ENCODE assay signal across 16 cellular contexts in the genomic region with DNA sequence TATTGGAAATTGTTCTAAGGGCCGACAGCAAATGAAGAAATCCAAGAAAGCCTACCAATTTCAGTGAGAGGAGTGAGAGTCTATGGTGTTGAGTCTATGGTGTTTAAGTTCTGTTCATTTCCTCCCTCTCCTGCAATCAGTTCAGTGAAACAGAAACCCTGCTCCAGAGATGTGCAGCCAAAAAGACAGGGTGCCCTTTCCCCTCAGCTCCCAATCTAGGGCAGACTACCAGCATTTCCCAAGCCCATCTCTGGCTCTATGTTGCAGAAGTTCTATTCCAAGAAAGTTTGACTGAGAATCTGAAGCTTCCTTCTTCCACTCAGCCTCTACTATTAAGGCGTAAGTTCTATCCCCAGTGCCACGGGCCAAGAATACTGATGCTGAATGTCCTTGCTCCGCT. TPM values are rescaled to one million over a fixed set of nuclear protein-coding genes. Genes with fewer than 3 reads are reported as not detected.
A peak's percentile ranks its signal among the peaks of the same experiment; 100 is the strongest.
DNase-seq lines count a peak whose midpoint lies in the region; ATAC-seq and TF ChIP-seq lines count a peak whose summit lies in the region.
"Had no signal": no experiment of that assay in that cellular context is flagged by ENCODE, and none has a peak within 500 bp of the region (broad histone marks: within the 10 kb centered on the region; RNA-seq: fewer than 3 reads in every experiment).

No MANE protein-coding gene starts in this region.

- no peak for ATAC-seq in esophagus mucosa
- ATAC-seq: HCT116 had no signal

- no peak for TF ChIP-seq CTCF in HL-60 (IDR thresholded peaks at IDR 0.05; ENCODE audit: insufficient read depth, low read length)
- TF ChIP-seq CTCF in VCaP (conservative IDR thresholded peaks at IDR 0.05) = no peak
- TF ChIP-seq CTCF in osteoblast (IDR thresholded peaks at IDR 0.05; ENCODE audit: extremely low read depth, low read depth, low read length) = no peak
- no peak for TF ChIP-seq CTCF in prostate gland (IDR thresholded peaks at IDR 0.05)

- intact Hi-C loops in prostate gland (cut with DNase I) = no loop called here

- 88% methylated on average over 4 of the region's 4 CpGs for WGBS in prostate gland

- no peaks in the 10 kb centered on the region for H3K36me3 Mint-ChIP-seq in activated naive CD8-positive, alpha-beta T cell treated with anti-CD3 and anti-CD28 coated beads for 36 hours
- H3K36me3 Mint-ChIP-seq: CD4-positive, CD25-positive, alpha-beta regulatory T cell had no signal

- H3K4me1 Mint-ChIP-seq in activated naive CD8-positive, alpha-beta T cell treated with anti-CD3 and anti-CD28 coated beads for 36 hours = peaks cover 14% of the 10 kb centered on the region
- H3K4me1 Mint-ChIP-seq: CD4-positive, CD25-positive, alpha-beta regulatory T cell had no signal

- no peaks in the 10 kb centered on the region for H3K9me3 Mint-ChIP-seq in activated naive CD8-positive, alpha-beta T cell treated with anti-CD3 and anti-CD28 coated beads for 36 hours
- H3K9me3 Mint-ChIP-seq: HFFc6 had no signal

- no peak overlapping the region for H3K4me3 Mint-ChIP-seq in activated naive CD8-positive, alpha-beta T cell treated with anti-CD3 and anti-CD28 coated beads for 36 hours
- H3K4me3 Mint-ChIP-seq: CD4-positive, CD25-positive, alpha-beta regulatory T cell; HFFc6 had no signal

- H3K36me3 ChIP-seq in osteoblast (ENCODE audit: insufficient read depth, low read length) (no peaks in the 10 kb centered on the region), prostate gland (no peaks in the 10 kb centered on the region)
- H3K36me3 ChIP-seq: BE2C had no signal

- DNase-seq in HL-60 (ENCODE audit: low read depth in 1 of 2, low spot score in 1 of 2) = no peak
- DNase-seq in osteoblast (ENCODE audit: insufficient read length, low spot score, missing footprints) = peak; percentile 21
- DNase-seq in activated naive CD8-positive, alpha-beta T cell treated with anti-CD3 and anti-CD28 coated beads for 36 hours = no peak
- DNase-seq in prostate gland (ENCODE audit: low spot score) = no peak
- DNase-seq: BE2C; C1 segment of cervical spinal cord; Caco-2; CD4-positive, CD25-positive, alpha-beta regulatory T cell; GOT3; H7; HFFc6; IMR-90 had no signal

- no peak overlapping the region for H2AFZ ChIP-seq in osteoblast (ENCODE audit: low read length)

- H3K9me3 ChIP-seq in osteoblast (ENCODE audit: low read depth, low read length) (no peaks in the 10 kb centered on the region), prostate gland (no peaks in the 10 kb centered on the region)
- H3K9me3 ChIP-seq: BE2C, Caco-2 had no signal

- no peaks in the 10 kb centered on the region for H3K27me3 Mint-ChIP-seq in activated naive CD8-positive, alpha-beta T cell treated with anti-CD3 and anti-CD28 coated beads for 36 hours

- H3K4me1 ChIP-seq in osteoblast (ENCODE audit: insufficient read depth, low read length) = peaks cover 3% of the 10 kb centered on the region
- peaks cover 2% of the 10 kb centered on the region for H3K4me1 ChIP-seq in prostate gland (replicated peaks)
- H3K4me1 ChIP-seq: BE2C, Caco-2 had no signal

- H3K27me3 ChIP-seq in HL-60 (ENCODE audit: insufficient read depth, poor library complexity, severe bottlenecking) (no peaks in the 10 kb centered on the region), osteoblast (ENCODE audit: insufficient read depth, low read length) (no peaks in the 10 kb centered on the region), prostate gland (replicated peaks; ENCODE audit: insufficient read depth) (no peaks in the 10 kb centered on the region)
- H3K27me3 ChIP-seq: BE2C had no signal

- no peak for TF ChIP-seq POLR2A in prostate gland (IDR thresholded peaks at IDR 0.05)

- H3K79me2 ChIP-seq in osteoblast (ENCODE audit: insufficient read depth, low read length) = no peaks in the 10 kb centered on the region

- H3K4me3 ChIP-seq in HL-60 (replicated peaks; ENCODE audit: insufficient read depth, low read length) (no peak overlapping the region), osteoblast (ENCODE audit: insufficient read depth, low read length) (no peak overlapping the region), prostate gland (no peak overlapping the region)

- H4K20me1 ChIP-seq in osteoblast (ENCODE audit: insufficient read depth, low read length) = no peaks in the 10 kb centered on the region

- no peak overlapping the region for H3K4me2 ChIP-seq in osteoblast (ENCODE audit: insufficient read depth, low read length)

- no peak overlapping the region for H3K27ac Mint-ChIP-seq in activated naive CD8-positive, alpha-beta T cell treated with anti-CD3 and anti-CD28 coated beads for 36 hours
- H3K27ac Mint-ChIP-seq: CD4-positive, CD25-positive, alpha-beta regulatory T cell; HFFc6 had no signal

- H3K27ac ChIP-seq in HL-60 (replicated peaks) (peak overlapping the region; percentile 79), VCaP (peak overlapping the region; percentile 93), osteoblast (ENCODE audit: low read depth, low read length) (no peak overlapping the region), prostate gland (no peak overlapping the region)

RNA-seq across cellular contexts. Expression of gene ALOX5, which starts 18.5 kb away (rescaled TPM):
- total RNA-seq in osteoblast (not detected in 2 replicates), esophagus mucosa (4.1 TPM), prostate gland (10 to 100 TPM; 21.2 to 35.0 TPM)
- under 1 TPM; 0.62 to 0.96 TPM for total RNA-seq in activated naive CD8-positive, alpha-beta T cell treated with anti-CD3 and anti-CD28 coated beads for 36 hours
- total RNA-seq: Caco-2, HFFc6, IMR-90 had no signal

RNA-seq across cellular contexts. Expression of gene OR13A1, which starts 40.1 kb away (rescaled TPM):
- total RNA-seq in osteoblast = under 0.01 TPM in 1 of 2 replicates, not detected in the other
- total RNA-seq in esophagus mucosa = 0.32 TPM
- not detected for total RNA-seq in activated naive CD8-positive, alpha-beta T cell treated with anti-CD3 and anti-CD28 coated beads for 36 hours
- not detected for total RNA-seq in prostate gland
- total RNA-seq: A172; Caco-2; CD4-positive, CD25-positive, alpha-beta regulatory T cell; H7; HFFc6; IMR-90 had no signal

Comparison
In these comparisons a context has a peak if more than half of its experiments do, and no peak if none do; other contexts are left out.
1. H3K27ac ChIP-seq: peak in HL-60 (single experiment) and VCaP (single experiment); none in osteoblast (single experiment) and prostate gland (0 of 2).